Comparison of ENCODE assay signal across 1 cellular context in genomic region chr10:129033790-129034272, GRCh38.
A peak's percentile ranks its signal among the peaks of the same experiment; 100 is the strongest.
TF ChIP-seq lines count a peak whose summit lies in the region.

No MANE protein-coding gene starts in this region.

TF ChIP-seq in K562, 482 proteins besides CTCF, POLR2A, EP300 and RAD21 (continued from another document):
- TF ChIP-seq SMARCA4 (IDR thresholded peaks at IDR 0.05) (peak; percentile 59), TCF7L2 (IDR thresholded peaks at IDR 0.05; ENCODE audit: low read depth, low read length) (peak; percentile 74), CC2D1A (IDR thresholded peaks at IDR 0.05) (peak; percentile 39; the same call in 1 of the 2 replicates), MTA2 (IDR thresholded peaks at IDR 0.05; ENCODE audit: low read depth) (peak; percentile 76), CBFA2T2 (conservative IDR thresholded peaks at IDR 0.05) (peak; percentile 85), BHLHE40 (IDR thresholded peaks at IDR 0.05; ENCODE audit: low read length) (peak; percentile 20; the same call in 1 of the 2 replicates), TRIM24 (IDR thresholded peaks at IDR 0.05) (0 out of 4 replicates have a peak, but pooled peaks have one; percentile 17 to 42), PML (IDR thresholded peaks at IDR 0.05; ENCODE audit: low read length) (peak; percentile 54; the same call in 1 of the 2 replicates), CHD2 (IDR thresholded peaks at IDR 0.05; ENCODE audit: low read depth, low read length) (no peak), ZNF785 (CRISPR knock-in tag; IDR thresholded peaks at IDR 0.05) (no peak), BCOR (IDR thresholded peaks at IDR 0.05) (peak; percentile 41; the same call in 1 of the 2 replicates), NCOR1 (IDR thresholded peaks at IDR 0.05) (peak; percentile 82), ZNF212 (CRISPR knock-in tag; IDR thresholded peaks at IDR 0.05) (no peak), YBX1 (IDR thresholded peaks at IDR 0.05) (no peak), TCF3 (CRISPR knock-in tag; IDR thresholded peaks at IDR 0.05) (peak; percentile 89), RCOR1 (IDR thresholded peaks at IDR 0.05; ENCODE audit: borderline replicate concordance in 1 of 2, low read depth in 2 of 2, low read length in 2 of 2) (peak in 1 of 2 experiments; percentile 36; a peak in 1 of 4 replicates), KDM1A (IDR thresholded peaks at IDR 0.05) (peak; percentile 85 to 88), XRCC5 (IDR thresholded peaks at IDR 0.05; ENCODE audit: low read depth, low read length) (no peak), SMARCC2 (IDR thresholded peaks at IDR 0.05; ENCODE audit: low read depth) (0 out of 2 replicates have a peak, but pooled peaks have one; percentile 23), HMGN3 (IDR thresholded peaks at IDR 0.05; ENCODE audit: borderline replicate concordance, extremely low read depth, insufficient read length, low read depth, low read length) (peak; percentile 32), TEAD4 (IDR thresholded peaks at IDR 0.05; ENCODE audit: low read length) (peak; percentile 87), TEAD4 (CRISPR knock-in tag; IDR thresholded peaks at IDR 0.05; ENCODE audit: borderline replicate concordance) (no peak), MTA3 (IDR thresholded peaks at IDR 0.05; ENCODE audit: borderline replicate concordance) (no peak), TAL1 (IDR thresholded peaks at IDR 0.05) (peak; percentile 94)
- TF ChIP-seq, protein P1, sequence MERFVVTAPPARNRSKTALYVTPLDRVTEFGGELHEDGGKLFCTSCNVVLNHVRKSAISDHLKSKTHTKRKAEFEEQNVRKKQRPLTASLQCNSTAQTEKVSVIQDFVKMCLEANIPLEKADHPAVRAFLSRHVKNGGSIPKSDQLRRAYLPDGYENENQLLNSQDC (CRISPR knock-in tag; IDR thresholded peaks at IDR 0.05) = no peak
